Comparison of ENCODE assay signal across 8 cellular contexts in the genomic region with DNA sequence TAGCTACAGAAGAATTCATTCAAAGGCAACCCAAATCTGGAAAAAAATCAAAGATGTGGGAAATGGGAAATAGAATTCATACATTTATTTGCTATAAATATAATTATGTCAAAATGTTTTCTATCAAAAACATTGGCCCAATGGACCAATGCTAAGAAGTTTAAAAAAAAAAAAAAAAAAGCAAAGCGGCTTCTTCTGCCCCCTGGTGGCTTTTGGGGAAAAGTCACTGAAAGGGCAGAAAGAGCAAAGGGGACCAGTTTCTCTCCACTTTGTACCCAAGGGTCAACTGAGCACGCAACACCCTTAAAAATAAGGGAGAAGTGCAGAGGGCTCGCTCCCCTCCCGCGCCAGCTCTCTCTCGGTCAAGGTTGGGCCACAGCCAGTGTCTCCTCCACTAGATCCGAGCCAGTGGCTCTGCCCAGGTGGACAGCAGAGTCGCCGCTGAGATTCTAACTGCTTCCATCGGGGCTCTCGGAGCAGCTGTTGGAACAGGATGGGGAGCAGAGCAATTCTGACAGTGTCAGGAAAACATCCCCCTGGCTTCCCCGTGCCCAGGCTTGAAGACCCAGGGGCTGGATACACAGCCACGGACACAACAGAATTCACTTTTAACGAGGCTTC.
DNase-seq lines count a peak whose midpoint lies in the region; ATAC-seq and TF ChIP-seq lines count a peak whose summit lies in the region.

No MANE protein-coding gene starts in this region.

- H3K36me3 ChIP-seq in GM23338 (ENCODE audit: insufficient read depth) (no peaks in the 10 kb centered on the region), hepatocyte (replicated peaks; ENCODE audit: insufficient read depth, low read depth) (no peaks in the 10 kb centered on the region)

- H3K36me3 Mint-ChIP-seq in GM23338 (ENCODE audit: low read depth): no peaks in the 10 kb centered on the region

- H2AFZ ChIP-seq in GM23338: peak overlapping the region; percentile 90
- H2AFZ ChIP-seq in hepatocyte: no peak overlapping the region

- peaks cover 28% of the 10 kb centered on the region for H3K4me1 ChIP-seq in GM23338 (ENCODE audit: insufficient read depth)
- H3K4me1 ChIP-seq in hepatocyte (ENCODE audit: insufficient read depth): peaks cover 4% of the 10 kb centered on the region

- H3K9me3 ChIP-seq in hepatocyte (ENCODE audit: low read depth): no peaks in the 10 kb centered on the region

- H4K20me1 ChIP-seq in GM23338 (replicated peaks; ENCODE audit: insufficient read depth): no peaks in the 10 kb centered on the region
- no peaks in the 10 kb centered on the region for H4K20me1 ChIP-seq in hepatocyte (ENCODE audit: insufficient read depth, poor library complexity, severe bottlenecking)

- H3F3A ChIP-seq in GM23338 (replicated peaks; ENCODE audit: low read depth): 0 out of 2 replicates have a peak, but pooled peaks cover 3% of the 10 kb centered on the region

- peak; percentile 69 for ATAC-seq in GM23338
- no peak for ATAC-seq in HG02981 (IDR thresholded peaks at IDR 0.05; ENCODE audit: unreplicated experiment)
- no peak for ATAC-seq in GM21723 (IDR thresholded peaks at IDR 0.05; ENCODE audit: unreplicated experiment)

- H3K4me2 ChIP-seq in GM23338 (no peak overlapping the region), hepatocyte (no peak overlapping the region)

- TF ChIP-seq CTCF in GM23338 (conservative IDR thresholded peaks at IDR 0.05; ENCODE audit: low read depth in 2 of 2): peak; percentile 61 to 72
- peak; percentile 63 for TF ChIP-seq CTCF in hepatocyte (IDR thresholded peaks at IDR 0.05; ENCODE audit: poor library complexity)

- H3K27me3 ChIP-seq in GM23338 (ENCODE audit: insufficient read depth): no peaks in the 10 kb centered on the region
- no peaks in the 10 kb centered on the region for H3K27me3 ChIP-seq in hepatocyte

- H3K4me3 ChIP-seq in GM23338 (0 out of 2 replicates have a peak overlapping the region, but pooled peaks have one; percentile 24), hepatocyte (no peak overlapping the region)

- no peak overlapping the region for H3K27ac Mint-ChIP-seq in GM23338

- H3K9me2 ChIP-seq in GM23338 (ENCODE audit: insufficient read depth) (no peaks in the 10 kb centered on the region), hepatocyte (replicated peaks; ENCODE audit: insufficient read depth) (no peaks in the 10 kb centered on the region)

- DNase-seq in COLO668 (lab: John Stamatoyannopoulos, UW; ENCODE audit: unreplicated experiment) (peak; percentile 1), GM23338 (ENCODE audit: low spot score) (peak; percentile 74), SW480 (ENCODE audit: low spot score) (peak; percentile 16), hepatocyte (ENCODE audit: low spot score) (peak; percentile 45), stromal cell of bone marrow (ENCODE audit: low read depth) (peak; percentile 3), hippocampal formation (lab: John Stamatoyannopoulos, UW) (no peak)

- H3K27me3 Mint-ChIP-seq in GM23338 (ENCODE audit: insufficient read depth, low read depth, poor library complexity): peaks cover 7% of the 10 kb centered on the region

- 51% methylated on average over 14 of the region's 14 CpGs for WGBS in hepatocyte (ENCODE audit: low lambda C conversion rate, missing lambda C conversion rate)

- H3K79me2 ChIP-seq in GM23338 (replicated peaks; ENCODE audit: insufficient read depth): no peaks in the 10 kb centered on the region
- no peaks in the 10 kb centered on the region for H3K79me2 ChIP-seq in hepatocyte

- no peaks in the 10 kb centered on the region for H3K9me3 Mint-ChIP-seq in GM23338

- no peak overlapping the region for H3K4me3 Mint-ChIP-seq in GM23338

- peaks cover 36% of the 10 kb centered on the region for H3K4me1 Mint-ChIP-seq in GM23338

- H3K27ac ChIP-seq in GM23338 (ENCODE audit: low read depth) (no peak overlapping the region), hepatocyte (no peak overlapping the region)

TF ChIP-seq in GM23338, 12 proteins besides CTCF, POLR2A, EP300 and RAD21 (continues in another document):
- TF ChIP-seq POLR2AphosphoS5 (IDR thresholded peaks at IDR 0.05; ENCODE audit: low read depth) (no peak), ZNF331 (CRISPR knock-in tag; IDR thresholded peaks at IDR 0.05; ENCODE audit: low read depth) (no peak)
- TF ChIP-seq, protein P1, sequence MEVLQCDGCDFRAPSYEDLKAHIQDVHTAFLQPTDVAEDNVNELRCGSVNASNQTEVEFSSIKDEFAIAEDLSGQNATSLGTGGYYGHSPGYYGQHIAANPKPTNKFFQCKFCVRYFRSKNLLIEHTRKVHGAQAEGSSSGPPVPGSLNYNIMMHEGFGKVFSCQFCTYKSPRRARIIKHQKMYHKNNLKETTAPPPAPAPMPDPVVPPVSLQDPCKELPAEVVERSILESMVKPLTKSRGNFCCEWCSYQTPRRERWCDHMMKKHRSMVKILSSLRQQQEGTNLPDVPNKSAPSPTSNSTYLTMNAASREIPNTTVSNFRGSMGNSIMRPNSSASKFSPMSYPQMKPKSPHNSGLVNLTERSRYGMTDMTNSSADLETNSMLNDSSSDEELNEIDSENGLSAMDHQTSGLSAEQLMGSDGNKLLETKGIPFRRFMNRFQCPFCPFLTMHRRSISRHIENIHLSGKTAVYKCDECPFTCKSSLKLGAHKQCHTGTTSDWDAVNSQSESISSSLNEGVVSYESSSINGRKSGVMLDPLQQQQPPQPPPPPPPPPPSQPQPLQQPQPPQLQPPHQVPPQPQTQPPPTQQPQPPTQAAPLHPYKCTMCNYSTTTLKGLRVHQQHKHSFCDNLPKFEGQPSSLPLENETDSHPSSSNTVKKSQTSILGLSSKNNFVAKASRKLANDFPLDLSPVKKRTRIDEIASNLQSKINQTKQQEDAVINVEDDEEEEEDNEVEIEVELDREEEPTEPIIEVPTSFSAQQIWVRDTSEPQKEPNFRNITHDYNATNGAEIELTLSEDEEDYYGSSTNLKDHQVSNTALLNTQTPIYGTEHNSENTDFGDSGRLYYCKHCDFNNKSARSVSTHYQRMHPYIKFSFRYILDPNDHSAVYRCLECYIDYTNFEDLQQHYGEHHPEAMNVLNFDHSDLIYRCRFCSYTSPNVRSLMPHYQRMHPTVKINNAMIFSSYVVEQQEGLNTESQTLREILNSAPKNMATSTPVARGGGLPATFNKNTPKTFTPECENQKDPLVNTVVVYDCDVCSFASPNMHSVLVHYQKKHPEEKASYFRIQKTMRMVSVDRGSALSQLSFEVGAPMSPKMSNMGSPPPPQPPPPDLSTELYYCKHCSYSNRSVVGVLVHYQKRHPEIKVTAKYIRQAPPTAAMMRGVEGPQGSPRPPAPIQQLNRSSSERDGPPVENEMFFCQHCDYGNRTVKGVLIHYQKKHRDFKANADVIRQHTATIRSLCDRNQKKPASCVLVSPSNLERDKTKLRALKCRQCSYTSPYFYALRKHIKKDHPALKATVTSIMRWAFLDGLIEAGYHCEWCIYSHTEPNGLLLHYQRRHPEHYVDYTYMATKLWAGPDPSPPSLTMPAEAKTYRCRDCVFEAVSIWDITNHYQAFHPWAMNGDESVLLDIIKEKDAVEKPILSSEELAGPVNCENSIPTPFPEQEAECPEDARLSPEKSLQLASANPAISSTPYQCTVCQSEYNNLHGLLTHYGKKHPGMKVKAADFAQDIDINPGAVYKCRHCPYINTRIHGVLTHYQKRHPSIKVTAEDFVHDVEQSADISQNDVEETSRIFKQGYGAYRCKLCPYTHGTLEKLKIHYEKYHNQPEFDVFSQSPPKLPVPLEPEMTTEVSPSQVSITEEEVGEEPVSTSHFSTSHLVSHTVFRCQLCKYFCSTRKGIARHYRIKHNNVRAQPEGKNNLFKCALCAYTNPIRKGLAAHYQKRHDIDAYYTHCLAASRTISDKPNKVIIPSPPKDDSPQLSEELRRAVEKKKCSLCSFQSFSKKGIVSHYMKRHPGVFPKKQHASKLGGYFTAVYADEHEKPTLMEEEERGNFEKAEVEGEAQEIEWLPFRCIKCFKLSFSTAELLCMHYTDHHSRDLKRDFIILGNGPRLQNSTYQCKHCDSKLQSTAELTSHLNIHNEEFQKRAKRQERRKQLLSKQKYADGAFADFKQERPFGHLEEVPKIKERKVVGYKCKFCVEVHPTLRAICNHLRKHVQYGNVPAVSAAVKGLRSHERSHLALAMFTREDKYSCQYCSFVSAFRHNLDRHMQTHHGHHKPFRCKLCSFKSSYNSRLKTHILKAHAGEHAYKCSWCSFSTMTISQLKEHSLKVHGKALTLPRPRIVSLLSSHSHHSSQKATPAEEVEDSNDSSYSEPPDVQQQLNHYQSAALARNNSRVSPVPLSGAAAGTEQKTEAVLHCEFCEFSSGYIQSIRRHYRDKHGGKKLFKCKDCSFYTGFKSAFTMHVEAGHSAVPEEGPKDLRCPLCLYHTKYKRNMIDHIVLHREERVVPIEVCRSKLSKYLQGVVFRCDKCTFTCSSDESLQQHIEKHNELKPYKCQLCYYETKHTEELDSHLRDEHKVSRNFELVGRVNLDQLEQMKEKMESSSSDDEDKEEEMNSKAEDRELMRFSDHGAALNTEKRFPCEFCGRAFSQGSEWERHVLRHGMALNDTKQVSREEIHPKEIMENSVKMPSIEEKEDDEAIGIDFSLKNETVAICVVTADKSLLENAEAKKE (CRISPR knock-in tag; IDR thresholded peaks at IDR 0.05): no peak
- TF ChIP-seq, protein P2, sequence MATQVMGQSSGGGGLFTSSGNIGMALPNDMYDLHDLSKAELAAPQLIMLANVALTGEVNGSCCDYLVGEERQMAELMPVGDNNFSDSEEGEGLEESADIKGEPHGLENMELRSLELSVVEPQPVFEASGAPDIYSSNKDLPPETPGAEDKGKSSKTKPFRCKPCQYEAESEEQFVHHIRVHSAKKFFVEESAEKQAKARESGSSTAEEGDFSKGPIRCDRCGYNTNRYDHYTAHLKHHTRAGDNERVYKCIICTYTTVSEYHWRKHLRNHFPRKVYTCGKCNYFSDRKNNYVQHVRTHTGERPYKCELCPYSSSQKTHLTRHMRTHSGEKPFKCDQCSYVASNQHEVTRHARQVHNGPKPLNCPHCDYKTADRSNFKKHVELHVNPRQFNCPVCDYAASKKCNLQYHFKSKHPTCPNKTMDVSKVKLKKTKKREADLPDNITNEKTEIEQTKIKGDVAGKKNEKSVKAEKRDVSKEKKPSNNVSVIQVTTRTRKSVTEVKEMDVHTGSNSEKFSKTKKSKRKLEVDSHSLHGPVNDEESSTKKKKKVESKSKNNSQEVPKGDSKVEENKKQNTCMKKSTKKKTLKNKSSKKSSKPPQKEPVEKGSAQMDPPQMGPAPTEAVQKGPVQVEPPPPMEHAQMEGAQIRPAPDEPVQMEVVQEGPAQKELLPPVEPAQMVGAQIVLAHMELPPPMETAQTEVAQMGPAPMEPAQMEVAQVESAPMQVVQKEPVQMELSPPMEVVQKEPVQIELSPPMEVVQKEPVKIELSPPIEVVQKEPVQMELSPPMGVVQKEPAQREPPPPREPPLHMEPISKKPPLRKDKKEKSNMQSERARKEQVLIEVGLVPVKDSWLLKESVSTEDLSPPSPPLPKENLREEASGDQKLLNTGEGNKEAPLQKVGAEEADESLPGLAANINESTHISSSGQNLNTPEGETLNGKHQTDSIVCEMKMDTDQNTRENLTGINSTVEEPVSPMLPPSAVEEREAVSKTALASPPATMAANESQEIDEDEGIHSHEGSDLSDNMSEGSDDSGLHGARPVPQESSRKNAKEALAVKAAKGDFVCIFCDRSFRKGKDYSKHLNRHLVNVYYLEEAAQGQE (IDR thresholded peaks at IDR 0.05; ENCODE audit: unreplicated experiment): no peak

Comparison
In these comparisons a context has a peak if more than half of its experiments do, and no peak if none do; other contexts are left out.
1. DNase-seq: peak in COLO668 (single experiment), GM23338 (single experiment), SW480 (single experiment), hepatocyte (single experiment) and stromal cell of bone marrow (single experiment); none in hippocampal formation (0 of 2).